8 cellular contexts compared by ENCODE assay signal in genomic region chr13:25286308-25286968, GRCh38. TPM values are rescaled to one million over a fixed set of nuclear protein-coding genes. Genes with fewer than 3 reads are reported as not detected.
DNase-seq lines count a peak whose midpoint lies in the region; ATAC-seq, FAIRE-seq and TF ChIP-seq lines count a peak whose summit lies in the region.

No MANE protein-coding gene starts in this region.

- peaks cover 53% of the 10 kb centered on the region for H3K79me2 ChIP-seq in mammary epithelial cell (ENCODE audit: insufficient read depth, low read length)

- no peak for TF ChIP-seq CTCF in mammary epithelial cell (conservative IDR thresholded peaks at IDR 0.05 in 1 of 2, IDR thresholded peaks at IDR 0.05 in 1 of 2; ENCODE audit: extremely low read depth in 1 of 2, insufficient read depth in 1 of 2, low read depth in 1 of 2, low read length in 2 of 2)

- peak overlapping the region; percentile 80 for H2AFZ ChIP-seq in mammary epithelial cell (ENCODE audit: low read depth, low read length)

- no peaks in the 10 kb centered on the region for H3K27me3 ChIP-seq in mammary epithelial cell (ENCODE audit: insufficient read depth, low read length)
- peaks cover 15% of the 10 kb centered on the region; the same call in 1 of the 2 replicates for H3K27me3 ChIP-seq in iPS-20b (ENCODE audit: insufficient read depth, low read length)
- peaks cover 3% of the 10 kb centered on the region for H3K27me3 ChIP-seq in skeletal muscle satellite cell (ENCODE audit: control insufficient read depth, insufficient read depth, low read length)

- H3K9me3 ChIP-seq in mammary epithelial cell (replicated peaks; ENCODE audit: insufficient read depth, low read length): no peaks in the 10 kb centered on the region
- no peaks in the 10 kb centered on the region for H3K9me3 ChIP-seq in iPS-20b (ENCODE audit: insufficient read depth, low read depth, low read length)
- no peaks in the 10 kb centered on the region for H3K9me3 ChIP-seq in skeletal muscle satellite cell (replicated peaks; ENCODE audit: low read length)

- in situ Hi-C loops in SK-MEL-5 (cut with HindIII; ENCODE audit: low pct_unique_long_range_greater_than_20kb, low sequenced_read_pairs): no loop called here
- in situ Hi-C loops in mammary epithelial cell (cut with MboI; ENCODE audit: low sequenced_read_pairs in 2 of 2): no loop called here

- peak; percentile 73 for FAIRE-seq in GM18507 (lab: Jason Lieb, UNC)

- peak overlapping the region; percentile 71 to 98 (median 91) for H3K4me3 ChIP-seq in mammary epithelial cell (replicated peaks in 1 of 3; ENCODE audit: insufficient read depth in 1 of 3, low read depth in 2 of 3, low read length in 3 of 3)
- peak overlapping the region; percentile 99 for H3K4me3 ChIP-seq in iPS-20b (ENCODE audit: low read length)
- H3K4me3 ChIP-seq in skeletal muscle satellite cell (ENCODE audit: low read length): peak overlapping the region; percentile 85

- no peaks in the 10 kb centered on the region for H3K36me3 ChIP-seq in mammary epithelial cell (ENCODE audit: insufficient read depth, low read length)
- H3K36me3 ChIP-seq in iPS-20b (ENCODE audit: insufficient read depth, low read depth, low read length): no peaks in the 10 kb centered on the region
- peaks cover 5% of the 10 kb centered on the region for H3K36me3 ChIP-seq in skeletal muscle satellite cell (ENCODE audit: insufficient read depth, low read length)

- ATAC-seq in HG03432 (IDR thresholded peaks at IDR 0.05; ENCODE audit: unreplicated experiment): peak; percentile 24

- H3K27ac ChIP-seq in mammary epithelial cell (ENCODE audit: insufficient read depth, low read depth, low read length) (peak overlapping the region; percentile 88), iPS-20b (ENCODE audit: low read length) (no peak overlapping the region)

- peak overlapping the region; percentile 96 for H3K9ac ChIP-seq in mammary epithelial cell (ENCODE audit: insufficient read depth, low read length)
- H3K9ac ChIP-seq in iPS-20b (ENCODE audit: low read depth, low read length): peak overlapping the region; percentile 85; the same call in 1 of the 2 replicates
- peak overlapping the region; percentile 94 for H3K9ac ChIP-seq in skeletal muscle satellite cell (ENCODE audit: low read depth, low read length)

- CTCF ChIA-PET in mammary epithelial cell (lab: Charles Lee; ENCODE audit: low non-redundant PET): no interaction called here

- dilution Hi-C loops in mammary epithelial cell (cut with HindIII; ENCODE audit: low sequenced_read_pairs): no loop called here

- H3K4me2 ChIP-seq in mammary epithelial cell (ENCODE audit: insufficient read depth, low read depth, low read length): peak overlapping the region; percentile 95
- H3K4me2 ChIP-seq in skeletal muscle satellite cell (ENCODE audit: low read length): peak overlapping the region; percentile 85

- DNase-seq in AG20443 (ENCODE audit: low spot score): peak; percentile 60
- no peak for DNase-seq in GM18507 (ENCODE audit: extremely low spot score, insufficient read length, low read depth)
- peak; percentile 62 for DNase-seq in SK-MEL-5 (ENCODE audit: low read depth, low spot score)
- peak; percentile 44 for DNase-seq in mammary epithelial cell
- DNase-seq in NCI-H510A (lab: John Stamatoyannopoulos, UW): no peak

- H3K4me1 ChIP-seq in mammary epithelial cell (ENCODE audit: insufficient read depth, low read length) (peaks cover 3% of the 10 kb centered on the region), iPS-20b (ENCODE audit: insufficient read depth, low read length) (peaks cover 4% of the 10 kb centered on the region; the same call in 1 of the 2 replicates), skeletal muscle satellite cell (ENCODE audit: control insufficient read depth, insufficient read depth, low read length) (peaks cover 16% of the 10 kb centered on the region)

- no peaks in the 10 kb centered on the region for H4K20me1 ChIP-seq in mammary epithelial cell (ENCODE audit: insufficient read depth, low read length)

- BruUV-seq in mammary epithelial cell (replicated peaks; lab: Mats Ljungman, UMichigan): TSS peak; percentile 46

- intact Hi-C loops in mammary epithelial cell (cut with micrococcal nuclease): loop anchor here (2.0 kb wide), 1 partner anchor 14 kb away; the partner anchor contains the start of gene NUP58

- 3% methylated on average over 24 of the region's 25 CpGs for WGBS in mammary epithelial cell (ENCODE audit: low coverage, missing lambda C conversion rate)

RNA-seq across cellular contexts. Expression of gene MTMR6, which starts 0.8 kb away (rescaled TPM):
- total RNA-seq in SK-MEL-5 (2014; rRNA removed; shearing (Covaris generic)): 26.6 and 28.4 TPM in 2 replicates
- 18.8 and 26.9 TPM in 2 replicates for polyA plus RNA-seq in SK-MEL-5 (2015; cell fraction: cytosol; rRNA removed)
- polyA plus RNA-seq in SK-MEL-5 (2015; cell fraction: nucleus; rRNA removed): 14.9 and 15.2 TPM in 2 replicates
- 10 to 100 TPM; 19.1 to 27.8 TPM for total RNA-seq in mammary epithelial cell
- 9.2 TPM for polyA plus RNA-seq in mammary epithelial cell
- 11.3 TPM for polyA minus RNA-seq in mammary epithelial cell
- 20.5 and 22.7 TPM in 2 replicates for total RNA-seq in skeletal muscle satellite cell (2012; rRNA removed)

RNA-seq across cellular contexts. Expression of gene NUP58, which starts 15.0 kb away (rescaled TPM):
- total RNA-seq in SK-MEL-5 (2014; rRNA removed; shearing (Covaris generic)): 81.3 and 85.9 TPM in 2 replicates
- polyA plus RNA-seq in SK-MEL-5 (2015; cell fraction: cytosol; rRNA removed): 75.6 and 95.1 TPM in 2 replicates
- 80.1 and 88.4 TPM in 2 replicates for polyA plus RNA-seq in SK-MEL-5 (2015; cell fraction: nucleus; rRNA removed)
- total RNA-seq in mammary epithelial cell: 10 to 100 TPM; 73.0 to 82.0 TPM
- 37.2 TPM for polyA plus RNA-seq in mammary epithelial cell
- polyA minus RNA-seq in mammary epithelial cell: 62.1 TPM
- total RNA-seq in skeletal muscle satellite cell (2012; rRNA removed): 59.6 and 64.4 TPM in 2 replicates

Comparison
In these comparisons a context has a peak if more than half of its experiments do, and no peak if none do; other contexts are left out.
1. DNase-seq: peak in AG20443 (single experiment), SK-MEL-5 (single experiment) and mammary epithelial cell (single experiment); none in GM18507 (single experiment) and NCI-H510A (single experiment).
2. Peak in every context shown above with its lines, with median percentiles within 50 percentile points of each other: H3K4me3 ChIP-seq and H3K9ac ChIP-seq.